Comparison of ENCODE assay signal across 8 cellular contexts in the genomic region with DNA sequence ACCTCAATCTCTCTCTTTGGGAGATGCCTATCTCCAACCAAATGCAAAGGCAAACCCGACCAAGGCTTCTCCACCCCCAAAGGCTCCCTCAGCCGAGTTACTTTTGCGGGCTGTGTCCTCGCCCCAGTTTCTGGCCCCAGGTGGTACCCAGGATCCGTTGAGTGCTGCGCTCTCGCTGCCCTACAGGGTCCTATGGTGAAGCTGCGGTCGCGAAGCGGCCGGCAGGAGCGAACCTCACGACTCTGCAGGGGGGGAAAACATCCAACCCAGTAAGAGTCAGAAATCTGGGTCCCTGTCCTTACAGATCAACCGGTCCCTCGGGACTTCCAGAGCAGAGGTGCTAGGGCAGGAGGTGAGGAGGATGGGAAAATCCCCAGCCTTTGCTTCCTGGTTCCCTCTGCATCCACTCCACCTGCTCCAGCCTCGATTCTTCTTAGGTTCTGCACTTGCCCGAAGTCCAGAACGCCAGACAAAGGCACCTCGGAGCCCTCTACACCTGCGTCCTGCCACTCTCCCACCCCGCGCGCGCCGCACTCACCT. TPM values are rescaled to one million over a fixed set of nuclear protein-coding genes. Genes with fewer than 3 reads are reported as not detected.
DNase-seq lines count a peak whose midpoint lies in the region; ATAC-seq and TF ChIP-seq lines count a peak whose summit lies in the region.

No MANE protein-coding gene starts in this region.

- peak overlapping the region; percentile 29 for H3K4me3 ChIP-seq in CD8-positive, alpha-beta T cell (ENCODE audit: low read depth, low read length)
- peak overlapping the region; percentile 71 for H3K4me3 ChIP-seq in fibroblast of pulmonary artery (replicated peaks; ENCODE audit: low read depth, low read length)

- peaks cover 17% of the 10 kb centered on the region for H3K4me1 Mint-ChIP-seq in CD8-positive, alpha-beta T cell (ENCODE audit: low read depth)

- intact Hi-C loops in CD8-positive, alpha-beta T cell (cut with DNase I, micrococcal nuclease) = loop anchor here in 1 of 2 experiments (10.0 kb wide), 1 partner anchor 57 kb away; no protein-coding TSS in a partner anchor
- intact Hi-C loops in posterior vena cava (cut with DNase I) = loop anchor here in 1 of 2 donors (10.0 kb wide), 1 partner anchor 853 kb away; no protein-coding TSS in a partner anchor

- peaks cover 9% of the 10 kb centered on the region for H3K4me1 ChIP-seq in CD8-positive, alpha-beta T cell (ENCODE audit: insufficient read depth, low read length)

- POLR2A ChIA-PET in CD8-positive, alpha-beta T cell (lab: Charles Lee) = no interaction called here

- no peaks in the 10 kb centered on the region for H3K9me3 ChIP-seq in CD8-positive, alpha-beta T cell (ENCODE audit: low read length)

- peaks cover 9% of the 10 kb centered on the region for H3K27me3 ChIP-seq in CD8-positive, alpha-beta T cell (ENCODE audit: insufficient read depth, low read length)

- ATAC-seq in CD8-positive, alpha-beta T cell = no peak
- ATAC-seq in GM21529 (IDR thresholded peaks at IDR 0.05; ENCODE audit: unreplicated experiment) = peak; percentile 8

- CTCF ChIA-PET in CD8-positive, alpha-beta T cell (lab: Charles Lee) = no interaction called here

- DNase-seq in CD8-positive, alpha-beta T cell = no peak
- DNase-seq in SW480 (ENCODE audit: low spot score) = peak; percentile 13
- DNase-seq in fibroblast of pulmonary artery (ENCODE audit: low read depth) = no peak
- DNase-seq in renal cortical epithelial cell (ENCODE audit: low read depth) = peak; percentile 18
- DNase-seq in posterior vena cava (ENCODE audit: low spot score) = no peak
- DNase-seq in SIG-M5 (lab: John Stamatoyannopoulos, UW) = no peak
- DNase-seq in iPS-NIHi7 (ENCODE audit: extremely low spot score) = no peak

- H3K36me3 Mint-ChIP-seq in CD8-positive, alpha-beta T cell = no peaks in the 10 kb centered on the region

- H3K27ac ChIP-seq in CD8-positive, alpha-beta T cell (ENCODE audit: low read depth, low read length) = no peak overlapping the region

- H3K4me3 Mint-ChIP-seq in CD8-positive, alpha-beta T cell = peak overlapping the region; percentile 70

- H3K27me3 Mint-ChIP-seq in CD8-positive, alpha-beta T cell (ENCODE audit: low read depth) = peaks cover 28% of the 10 kb centered on the region

- no peaks in the 10 kb centered on the region for H3K36me3 ChIP-seq in CD8-positive, alpha-beta T cell (ENCODE audit: insufficient read depth, low read length)

- no peak overlapping the region for H3K27ac Mint-ChIP-seq in CD8-positive, alpha-beta T cell

- TF ChIP-seq CTCF in CD8-positive, alpha-beta T cell (IDR thresholded peaks at IDR 0.05) = no peak
- TF ChIP-seq CTCF in fibroblast of pulmonary artery (IDR thresholded peaks at IDR 0.05; ENCODE audit: low read length, missing control alignments) = no peak

- no peaks in the 10 kb centered on the region for H3K9me3 Mint-ChIP-seq in CD8-positive, alpha-beta T cell

RNA-seq across cellular contexts. Expression of gene HS3ST1, which starts 0.5 kb away (rescaled TPM):
- total RNA-seq in CD8-positive, alpha-beta T cell = not detected
- total RNA-seq in renal cortical epithelial cell = 7.6 and 16.9 TPM in 2 replicates
- total RNA-seq in posterior vena cava = 1 to 10 TPM; 3.9 to 5.4 TPM

Comparison
In these comparisons a context has a peak if more than half of its experiments do, and no peak if none do; other contexts are left out.
1. DNase-seq: peak in SW480 (single experiment) and renal cortical epithelial cell (single experiment); none in CD8-positive, alpha-beta T cell (0 of 7), fibroblast of pulmonary artery (single experiment), posterior vena cava (single experiment), SIG-M5 (single experiment) and iPS-NIHi7 (single experiment).